1 cellular context compared by ENCODE assay signal in genomic region chr2:201271917-201272316, GRCh38.
TF ChIP-seq lines count a peak whose summit lies in the region.

No MANE protein-coding gene starts in this region.

TF ChIP-seq in HepG2, 621 proteins besides CTCF, POLR2A, EP300 and RAD21 (continued from another document):
- TF ChIP-seq ZNF282 (IDR thresholded peaks at IDR 0.05; ENCODE audit: partially characterized antibody) (peak; percentile 70), ZIK1 (CRISPR knock-in tag; IDR thresholded peaks at IDR 0.05; ENCODE audit: borderline replicate concordance, low read depth) (no peak), FOXK2 (IDR thresholded peaks at IDR 0.05) (0 out of 2 replicates have a peak, but pooled peaks have one; percentile 20), RAD51 (IDR thresholded peaks at IDR 0.05; ENCODE audit: borderline replicate concordance) (0 out of 2 replicates have a peak, but pooled peaks have one; percentile 6), PLRG1 (conservative IDR thresholded peaks at IDR 0.05) (0 out of 2 replicates have a peak, but pooled peaks have one; percentile 51), NONO (IDR thresholded peaks at IDR 0.05) (peak; percentile 74; the same call in 1 of the 2 replicates), NONO (CRISPR knock-in tag; conservative IDR thresholded peaks at IDR 0.05) (no peak), TRIM22 (IDR thresholded peaks at IDR 0.05) (peak; percentile 83; the same call in 1 of the 2 replicates), SRY (CRISPR knock-in tag; IDR thresholded peaks at IDR 0.05) (no peak), ZMYM4 (CRISPR knock-in tag; IDR thresholded peaks at IDR 0.05) (no peak), FOXA1 (IDR thresholded peaks at IDR 0.05) (0 out of 2 replicates have a peak, but pooled peaks have one; percentile 44), FOXA1 (CRISPR knock-in tag; IDR thresholded peaks at IDR 0.05) (no peak), ZKSCAN1 (IDR thresholded peaks at IDR 0.05; ENCODE audit: low read length) (no peak), ZNF207 (IDR thresholded peaks at IDR 0.05; ENCODE audit: borderline replicate concordance) (0 out of 2 replicates have a peak, but pooled peaks have one; percentile 28)
- TF ChIP-seq, protein P1, sequence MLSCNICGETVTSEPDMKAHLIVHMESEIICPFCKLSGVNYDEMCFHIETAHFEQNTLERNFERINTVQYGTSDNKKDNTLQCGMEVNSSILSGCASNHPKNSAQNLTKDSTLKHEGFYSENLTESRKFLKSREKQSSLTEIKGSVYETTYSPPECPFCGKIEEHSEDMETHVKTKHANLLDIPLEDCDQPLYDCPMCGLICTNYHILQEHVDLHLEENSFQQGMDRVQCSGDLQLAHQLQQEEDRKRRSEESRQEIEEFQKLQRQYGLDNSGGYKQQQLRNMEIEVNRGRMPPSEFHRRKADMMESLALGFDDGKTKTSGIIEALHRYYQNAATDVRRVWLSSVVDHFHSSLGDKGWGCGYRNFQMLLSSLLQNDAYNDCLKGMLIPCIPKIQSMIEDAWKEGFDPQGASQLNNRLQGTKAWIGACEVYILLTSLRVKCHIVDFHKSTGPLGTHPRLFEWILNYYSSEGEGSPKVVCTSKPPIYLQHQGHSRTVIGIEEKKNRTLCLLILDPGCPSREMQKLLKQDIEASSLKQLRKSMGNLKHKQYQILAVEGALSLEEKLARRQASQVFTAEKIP (CRISPR knock-in tag; IDR thresholded peaks at IDR 0.05; ENCODE audit: borderline replicate concordance), result no peak
